Comparison of ENCODE assay signal across 9 cellular contexts in the genomic region with DNA sequence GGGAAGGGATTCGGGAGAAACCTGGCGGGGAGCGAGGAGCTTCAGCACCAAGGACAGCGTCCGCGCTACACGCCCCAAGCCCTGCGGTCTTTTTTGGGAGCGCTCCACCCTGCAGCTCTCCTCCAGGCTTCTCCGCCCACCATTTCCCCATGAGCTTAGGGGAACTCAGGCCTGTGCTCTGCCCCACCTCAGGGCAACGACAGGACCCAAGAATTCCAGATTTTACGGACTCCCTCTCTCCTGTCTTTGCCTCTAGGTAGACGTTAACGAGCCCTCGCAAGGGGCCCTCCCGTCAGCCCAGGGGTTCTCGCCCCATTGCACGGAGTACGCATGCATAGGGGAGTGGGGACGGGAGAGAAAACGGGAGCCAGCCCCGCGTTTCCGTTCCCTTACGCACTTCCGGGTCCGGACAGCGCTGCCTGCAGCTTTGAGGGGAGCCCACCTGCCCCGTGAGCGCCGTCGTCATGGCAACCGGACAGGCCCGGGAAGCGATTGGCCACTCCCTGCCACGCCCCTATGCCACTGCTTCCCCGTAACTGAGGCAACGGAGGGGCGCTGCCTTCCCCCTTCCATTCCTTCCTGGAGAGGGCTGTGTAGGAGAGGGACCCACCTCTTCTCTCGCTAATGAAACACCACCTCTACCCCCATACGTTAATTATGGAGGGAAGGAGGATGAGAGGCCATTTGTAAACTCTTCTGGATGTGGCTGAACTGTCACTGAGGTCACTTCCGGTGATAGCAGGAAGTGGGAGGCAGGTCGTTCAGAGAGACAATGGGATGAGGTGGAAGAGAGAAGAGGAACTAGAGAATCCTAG. TPM values are rescaled to one million over a fixed set of nuclear protein-coding genes. Genes with fewer than 3 reads are reported as not detected.
DNase-seq lines count a peak whose midpoint lies in the region; ATAC-seq and TF ChIP-seq lines count a peak whose summit lies in the region.
"Had no signal": no experiment of that assay in that cellular context is flagged by ENCODE, and none has a peak within 500 bp of the region (broad histone marks: within the 10 kb centered on the region; RNA-seq: fewer than 3 reads in every experiment).

No MANE protein-coding gene starts in this region.

- H3K27ac Mint-ChIP-seq in MCF 10A (ENCODE audit: low read depth, unreplicated experiment), result no peak overlapping the region
- no peak overlapping the region for H3K27ac Mint-ChIP-seq in stimulated activated memory B cell treated with anti-CD40 and anti-IgM and Interleukin-4, amounts not matched to agents 10 μg/mL and 1 μg/mL and 100 μg/mL, for 72 hours

- CTCF ChIA-PET in MCF 10A (lab: Yijun Ruan, JAX), result interaction anchor here (0.6 kb wide), 1 partner anchor 44 kb away, joined by 3 read pairs; no protein-coding TSS in a partner anchor

- ATAC-seq in Right ventricle myocardium inferior (peak; percentile 40), HG03135 (IDR thresholded peaks at IDR 0.05; ENCODE audit: unreplicated experiment) (no peak)
- ATAC-seq in stimulated activated memory B cell treated with anti-CD40 and anti-IgM and Interleukin-4, amounts not matched to agents 10 μg/mL and 1 μg/mL and 100 μg/mL, for 72 hours, result peak; percentile 54

- H3K9me3 ChIP-seq in right atrium auricular region, result no peaks in the 10 kb centered on the region

- H3K27ac ChIP-seq in right atrium auricular region, result no peak overlapping the region

- H3K4me3 Mint-ChIP-seq in MCF 10A (ENCODE audit: unreplicated experiment), result peak overlapping the region; percentile 23
- peak overlapping the region; percentile 69 for H3K4me3 Mint-ChIP-seq in stimulated activated memory B cell treated with anti-CD40 and anti-IgM and Interleukin-4, amounts not matched to agents 10 μg/mL and 1 μg/mL and 100 μg/mL, for 72 hours

- no peaks in the 10 kb centered on the region for H3K36me3 ChIP-seq in right atrium auricular region

- DNase-seq in Right ventricle myocardium inferior (ENCODE audit: missing footprints), result no peak
- no peak for DNase-seq in right atrium auricular region (ENCODE audit: low spot score)
- DNase-seq in SHP77 treated with DMSO at 0.1 percent for 48 hours (lab: John Stamatoyannopoulos, UW), result peak; percentile 98
- peak; percentile 61 for DNase-seq in MCF 10A (ENCODE audit: unreplicated experiment)
- DNase-seq in kidney tubule cell (ENCODE audit: low spot score), result peak; percentile 32
- no peak for DNase-seq in A172 (ENCODE audit: low spot score)

- POLR2A ChIA-PET in MCF 10A (lab: Yijun Ruan, JAX), result interaction anchor here (0.5 to 2.0 kb wide), 4 partner anchors 41 to 91 kb away, joined by 3 to 7 read pairs (median 3); a partner anchor contains a TSS

- H3K27me3 ChIP-seq in right atrium auricular region, result no peaks in the 10 kb centered on the region

- H3K4me1 Mint-ChIP-seq in MCF 10A (ENCODE audit: insufficient read depth, unreplicated experiment), result peaks cover 9% of the 10 kb centered on the region
- peaks cover 7% of the 10 kb centered on the region for H3K4me1 Mint-ChIP-seq in stimulated activated memory B cell treated with anti-CD40 and anti-IgM and Interleukin-4, amounts not matched to agents 10 μg/mL and 1 μg/mL and 100 μg/mL, for 72 hours

- no peak for TF ChIP-seq CTCF in right atrium auricular region (IDR thresholded peaks at IDR 0.05)
- no peak for TF ChIP-seq CTCF in MCF 10A (IDR thresholded peaks at IDR 0.05; ENCODE audit: unreplicated experiment)

- no peaks in the 10 kb centered on the region for H3K9me3 Mint-ChIP-seq in MCF 10A (ENCODE audit: unreplicated experiment)
- peaks cover 12% of the 10 kb centered on the region for H3K9me3 Mint-ChIP-seq in stimulated activated memory B cell treated with anti-CD40 and anti-IgM and Interleukin-4, amounts not matched to agents 10 μg/mL and 1 μg/mL and 100 μg/mL, for 72 hours

- H3K36me3 Mint-ChIP-seq in MCF 10A (ENCODE audit: insufficient read depth, unreplicated experiment), result no peaks in the 10 kb centered on the region
- H3K36me3 Mint-ChIP-seq in stimulated activated memory B cell treated with anti-CD40 and anti-IgM and Interleukin-4, amounts not matched to agents 10 μg/mL and 1 μg/mL and 100 μg/mL, for 72 hours, result no peaks in the 10 kb centered on the region

- H3K27me3 Mint-ChIP-seq in MCF 10A (ENCODE audit: insufficient read depth, unreplicated experiment), result peaks cover 11% of the 10 kb centered on the region
- peaks cover 48% of the 10 kb centered on the region for H3K27me3 Mint-ChIP-seq in stimulated activated memory B cell treated with anti-CD40 and anti-IgM and Interleukin-4, amounts not matched to agents 10 μg/mL and 1 μg/mL and 100 μg/mL, for 72 hours

- no TSS peak for BruUV-seq in MCF 10A (replicated peaks; lab: Mats Ljungman, UMichigan)

- intact Hi-C loops in Right ventricle myocardium inferior (cut with DNase I) (no loop called here), MCF 10A (cut with micrococcal nuclease) (no loop called here)

- H3K4me1 ChIP-seq in right atrium auricular region, result peaks cover 0 to 22% of the 10 kb centered on the region in 2 donors

- peak overlapping the region in 1 of 2 donors; percentile 17 for H3K4me3 ChIP-seq in right atrium auricular region

RNA-seq across cellular contexts. Expression of a gene that starts 20.8 kb away (rescaled TPM):
- total RNA-seq in Right ventricle myocardium inferior, result 5.3 TPM
- 1 to 10 TPM; 1.5 to 3.9 TPM for total RNA-seq in right atrium auricular region
- not detected in 2 replicates for total RNA-seq in MCF 10A (2022)
- 0.17 and 0.53 TPM in 2 replicates for total RNA-seq in A172 (2014; rRNA removed; shearing (Covaris generic))

RNA-seq across cellular contexts. Expression of a gene that starts 38.3 kb away (rescaled TPM):
- total RNA-seq in Right ventricle myocardium inferior, result not detected
- total RNA-seq in right atrium auricular region, result not detected
- total RNA-seq in MCF 10A (2022), result not detected in 2 replicates
- not detected in 2 replicates for total RNA-seq in A172 (2014; rRNA removed; shearing (Covaris generic))
- total RNA-seq: glomerular endothelial cell had no signal

RNA-seq across cellular contexts. Expression of a gene that starts 42.4 kb away (rescaled TPM):
- 8.2 TPM for total RNA-seq in Right ventricle myocardium inferior
- 1 to 10 TPM; 5.3 to 7.8 TPM for total RNA-seq in right atrium auricular region
- total RNA-seq in MCF 10A (2022), result 17.5 and 18.9 TPM in 2 replicates
- 2.4 and 3.1 TPM in 2 replicates for total RNA-seq in A172 (2014; rRNA removed; shearing (Covaris generic))

RNA-seq across cellular contexts. Expression of a gene that starts 50.5 kb away (rescaled TPM):
- total RNA-seq in Right ventricle myocardium inferior, result 16.0 TPM
- 1 to 10 TPM; 6.0 to 7.2 TPM for total RNA-seq in right atrium auricular region
- 5.5 and 7.0 TPM in 2 replicates for total RNA-seq in MCF 10A (2022)
- 0.48 and 1.1 TPM in 2 replicates for total RNA-seq in A172 (2014; rRNA removed; shearing (Covaris generic))

Comparison
In these comparisons a context has a peak if more than half of its experiments do, and no peak if none do; other contexts are left out.
1. DNase-seq: peak in SHP77 treated with DMSO at 0.1 percent for 48 hours (single experiment), MCF 10A (single experiment) and kidney tubule cell (single experiment); none in Right ventricle myocardium inferior (single experiment), right atrium auricular region (single experiment) and A172 (single experiment).